In the genomic region with DNA sequence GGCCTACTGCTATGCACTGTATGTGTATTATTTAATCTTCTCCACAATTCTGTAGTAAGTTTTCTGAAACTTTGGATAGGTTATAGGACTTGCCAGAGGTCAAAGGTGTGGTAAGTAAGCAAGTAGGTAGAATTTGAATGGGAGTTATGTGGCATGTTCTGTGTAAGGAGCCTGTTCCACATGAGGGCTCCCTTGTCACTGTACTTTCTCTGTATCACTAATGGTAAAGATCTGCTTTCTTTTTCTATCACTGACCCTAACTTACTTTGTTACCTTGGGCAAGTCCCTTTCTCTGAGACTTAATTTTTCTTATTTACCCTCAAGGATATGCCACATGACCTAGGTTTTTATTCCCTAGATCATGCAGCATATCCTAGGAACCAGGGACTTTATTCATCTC, we compare ENCODE assay signal across 20 cellular contexts. TPM values are rescaled to one million over a fixed set of nuclear protein-coding genes. Genes with fewer than 3 reads are reported as not detected.
DNase-seq lines count a peak whose midpoint lies in the region; ATAC-seq and TF ChIP-seq lines count a peak whose summit lies in the region.
"Had no signal": no experiment of that assay in that cellular context is flagged by ENCODE, and none has a peak within 500 bp of the region (broad histone marks: within the 10 kb centered on the region; RNA-seq: fewer than 3 reads in every experiment).

No MANE protein-coding gene starts in this region.

- peak overlapping the region; percentile 25 to 81 (median 71) for H3K27ac Mint-ChIP-seq in CD4-positive, alpha-beta memory T cell
- H3K27ac Mint-ChIP-seq in immature natural killer cell (peak overlapping the region in 5 of 6 donors; percentile 4 to 83 (median 59)), WTC11 (no peak overlapping the region; the same call in 1 of the 2 replicates)

- H3K27me3 ChIP-seq in CD4-positive, alpha-beta memory T cell (ENCODE audit: insufficient read depth, low read length) = no peaks in the 10 kb centered on the region
- H3K27me3 ChIP-seq: MG63 had no signal

- no peak for TF ChIP-seq POLR2A in GM18505 (IDR thresholded peaks at IDR 0.05; ENCODE audit: borderline replicate concordance, extremely low read depth, insufficient read depth, insufficient read length)

- H3K9me3 ChIP-seq in CD4-positive, alpha-beta memory T cell (ENCODE audit: control insufficient read depth in 1 of 2, low read length in 2 of 2) = no peaks in the 10 kb centered on the region
- H3K9me3 ChIP-seq: MG63, thoracic aorta had no signal

- ATAC-seq in GM18505 (IDR thresholded peaks at IDR 0.05; ENCODE audit: unreplicated experiment) (peak; percentile 46), HG02870 (IDR thresholded peaks at IDR 0.05; ENCODE audit: unreplicated experiment) (peak; percentile 78), GM21786 (IDR thresholded peaks at IDR 0.05; ENCODE audit: unreplicated experiment) (no peak), WTC11 (no peak)
- ATAC-seq: HepG2, left cardiac atrium had no signal

- H3K9me3 Mint-ChIP-seq in CD4-positive, alpha-beta memory T cell = no peaks in the 10 kb centered on the region
- H3K9me3 Mint-ChIP-seq in immature natural killer cell = no peaks in the 10 kb centered on the region
- no peaks in the 10 kb centered on the region for H3K9me3 Mint-ChIP-seq in WTC11
- H3K9me3 Mint-ChIP-seq: T-helper 1 cell treated with Interleukin-12 subunit alpha and Interleukin-12 subunit beta and Interleukin-4 antibody, amounts not matched to agents 30 μg/mL and 1 μg/mL, for 36 hours had no signal

- POLR2A ChIA-PET in CD4-positive, alpha-beta memory T cell (lab: Charles Lee; ENCODE audit: partially characterized antibody) = no interaction called here
- POLR2A ChIA-PET in WTC11 (lab: Charles Lee) = no interaction called here

- H3K27ac ChIP-seq in CD4-positive, alpha-beta memory T cell (ENCODE audit: low read depth, low read length) = no peak overlapping the region
- H3K27ac ChIP-seq: parathyroid adenoma, thoracic aorta had no signal

- CTCF ChIA-PET in CD4-positive, alpha-beta memory T cell (lab: Charles Lee; ENCODE audit: partially characterized antibody) = interaction anchor here (1.6 kb wide), 1 partner anchor 8 kb away, joined by 5 read pairs; no protein-coding TSS in a partner anchor
- CTCF ChIA-PET in WTC11 (lab: Charles Lee) = interaction anchor here (1.7 to 2.9 kb wide), 2 partner anchors 40 to 199 kb away, joined by 4 to 13 read pairs; no protein-coding TSS in a partner anchor

- H3K4me3 Mint-ChIP-seq in CD4-positive, alpha-beta memory T cell = no peak overlapping the region
- H3K4me3 Mint-ChIP-seq in immature natural killer cell (peak overlapping the region in 1 of 5 donors; percentile 3), WTC11 (no peak overlapping the region)
- H3K4me3 Mint-ChIP-seq: T-helper 1 cell treated with Interleukin-12 subunit alpha and Interleukin-12 subunit beta and Interleukin-4 antibody, amounts not matched to agents 30 μg/mL and 1 μg/mL, for 36 hours had no signal

- peaks cover 48 to 84% (median 67%) of the 10 kb centered on the region in 4 donors for H3K4me1 Mint-ChIP-seq in CD4-positive, alpha-beta memory T cell
- H3K4me1 Mint-ChIP-seq in immature natural killer cell = peaks cover 79 to 97% of the 10 kb centered on the region in 2 donors
- H3K4me1 Mint-ChIP-seq in WTC11 = peaks cover 9% of the 10 kb centered on the region

- peaks cover 0 to 40% of the 10 kb centered on the region in 2 donors for H3K36me3 Mint-ChIP-seq in CD4-positive, alpha-beta memory T cell
- H3K36me3 Mint-ChIP-seq in immature natural killer cell (no peaks in the 10 kb centered on the region), WTC11 (no peaks in the 10 kb centered on the region)

- H3K36me3 ChIP-seq in CD4-positive, alpha-beta memory T cell (ENCODE audit: insufficient read depth, low read length) = peaks cover 28% of the 10 kb centered on the region
- H3K36me3 ChIP-seq: thoracic aorta had no signal

- no peak overlapping the region for H3K4me3 ChIP-seq in CD4-positive, alpha-beta memory T cell (ENCODE audit: low read length in 2 of 2)
- H3K4me3 ChIP-seq: MG63, thoracic aorta had no signal

- no peak for TF ChIP-seq CTCF in WTC11 (IDR thresholded peaks at IDR 0.05)

- intact Hi-C loops in CD4-positive, alpha-beta memory T cell (cut with micrococcal nuclease) = no loop called here

- H3K27me3 Mint-ChIP-seq in CD4-positive, alpha-beta memory T cell = no peaks in the 10 kb centered on the region
- H3K27me3 Mint-ChIP-seq in immature natural killer cell (ENCODE audit: low read depth in 3 of 3) (peaks cover 0 to 2% (median 0%) of the 10 kb centered on the region in 3 donors), WTC11 (ENCODE audit: low read depth) (no peaks in the 10 kb centered on the region)

- peaks cover 38% of the 10 kb centered on the region for H3K4me1 ChIP-seq in CD4-positive, alpha-beta memory T cell (ENCODE audit: insufficient read depth, low read length)

- no peak for DNase-seq in CD4-positive, alpha-beta memory T cell
- DNase-seq in immature natural killer cell = no peak
- no peak for DNase-seq in WTC11 (ENCODE audit: low spot score)
- no peak for DNase-seq in AG08396 (ENCODE audit: low spot score)
- no peak for DNase-seq in NK-92 treated with Interleukin-12 subunit alpha and Interleukin-12 subunit beta, amount 100 ng/mL, for 24 hours (lab: John Stamatoyannopoulos, UW)
- DNase-seq: activated CD8-positive, alpha-beta memory T cell treated with anti-CD3 and anti-CD28 coated beads, Interleukin-2, amount 50 U/mL, for 48 hours; cerebellar nuclear complex; left cardiac atrium; MG63; NCI-H1694; NCI-H345; Right ventricle myocardium superior; stimulated activated CD4-positive, alpha-beta T cell treated with anti-CD3 and anti-CD28 coated beads, Interleukin-2, amount 100 ng/mL, for 48 hours had no signal

TF ChIP-seq in WTC11, 78 proteins besides CTCF, POLR2A, EP300 and RAD21:
- TF ChIP-seq GABPB1 (CRISPR knock-in tag; IDR thresholded peaks at IDR 0.05) (no peak), MYBL2 (CRISPR knock-in tag; IDR thresholded peaks at IDR 0.05) (no peak), NR1H2 (CRISPR knock-in tag; IDR thresholded peaks at IDR 0.05) (no peak)
- TF ChIP-seq, protein P1, sequence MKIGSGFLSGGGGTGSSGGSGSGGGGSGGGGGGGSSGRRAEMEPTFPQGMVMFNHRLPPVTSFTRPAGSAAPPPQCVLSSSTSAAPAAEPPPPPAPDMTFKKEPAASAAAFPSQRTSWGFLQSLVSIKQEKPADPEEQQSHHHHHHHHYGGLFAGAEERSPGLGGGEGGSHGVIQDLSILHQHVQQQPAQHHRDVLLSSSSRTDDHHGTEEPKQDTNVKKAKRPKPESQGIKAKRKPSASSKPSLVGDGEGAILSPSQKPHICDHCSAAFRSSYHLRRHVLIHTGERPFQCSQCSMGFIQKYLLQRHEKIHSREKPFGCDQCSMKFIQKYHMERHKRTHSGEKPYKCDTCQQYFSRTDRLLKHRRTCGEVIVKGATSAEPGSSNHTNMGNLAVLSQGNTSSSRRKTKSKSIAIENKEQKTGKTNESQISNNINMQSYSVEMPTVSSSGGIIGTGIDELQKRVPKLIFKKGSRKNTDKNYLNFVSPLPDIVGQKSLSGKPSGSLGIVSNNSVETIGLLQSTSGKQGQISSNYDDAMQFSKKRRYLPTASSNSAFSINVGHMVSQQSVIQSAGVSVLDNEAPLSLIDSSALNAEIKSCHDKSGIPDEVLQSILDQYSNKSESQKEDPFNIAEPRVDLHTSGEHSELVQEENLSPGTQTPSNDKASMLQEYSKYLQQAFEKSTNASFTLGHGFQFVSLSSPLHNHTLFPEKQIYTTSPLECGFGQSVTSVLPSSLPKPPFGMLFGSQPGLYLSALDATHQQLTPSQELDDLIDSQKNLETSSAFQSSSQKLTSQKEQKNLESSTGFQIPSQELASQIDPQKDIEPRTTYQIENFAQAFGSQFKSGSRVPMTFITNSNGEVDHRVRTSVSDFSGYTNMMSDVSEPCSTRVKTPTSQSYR (CRISPR knock-in tag; IDR thresholded peaks at IDR 0.05) = no peak
- TF ChIP-seq, protein P2, sequence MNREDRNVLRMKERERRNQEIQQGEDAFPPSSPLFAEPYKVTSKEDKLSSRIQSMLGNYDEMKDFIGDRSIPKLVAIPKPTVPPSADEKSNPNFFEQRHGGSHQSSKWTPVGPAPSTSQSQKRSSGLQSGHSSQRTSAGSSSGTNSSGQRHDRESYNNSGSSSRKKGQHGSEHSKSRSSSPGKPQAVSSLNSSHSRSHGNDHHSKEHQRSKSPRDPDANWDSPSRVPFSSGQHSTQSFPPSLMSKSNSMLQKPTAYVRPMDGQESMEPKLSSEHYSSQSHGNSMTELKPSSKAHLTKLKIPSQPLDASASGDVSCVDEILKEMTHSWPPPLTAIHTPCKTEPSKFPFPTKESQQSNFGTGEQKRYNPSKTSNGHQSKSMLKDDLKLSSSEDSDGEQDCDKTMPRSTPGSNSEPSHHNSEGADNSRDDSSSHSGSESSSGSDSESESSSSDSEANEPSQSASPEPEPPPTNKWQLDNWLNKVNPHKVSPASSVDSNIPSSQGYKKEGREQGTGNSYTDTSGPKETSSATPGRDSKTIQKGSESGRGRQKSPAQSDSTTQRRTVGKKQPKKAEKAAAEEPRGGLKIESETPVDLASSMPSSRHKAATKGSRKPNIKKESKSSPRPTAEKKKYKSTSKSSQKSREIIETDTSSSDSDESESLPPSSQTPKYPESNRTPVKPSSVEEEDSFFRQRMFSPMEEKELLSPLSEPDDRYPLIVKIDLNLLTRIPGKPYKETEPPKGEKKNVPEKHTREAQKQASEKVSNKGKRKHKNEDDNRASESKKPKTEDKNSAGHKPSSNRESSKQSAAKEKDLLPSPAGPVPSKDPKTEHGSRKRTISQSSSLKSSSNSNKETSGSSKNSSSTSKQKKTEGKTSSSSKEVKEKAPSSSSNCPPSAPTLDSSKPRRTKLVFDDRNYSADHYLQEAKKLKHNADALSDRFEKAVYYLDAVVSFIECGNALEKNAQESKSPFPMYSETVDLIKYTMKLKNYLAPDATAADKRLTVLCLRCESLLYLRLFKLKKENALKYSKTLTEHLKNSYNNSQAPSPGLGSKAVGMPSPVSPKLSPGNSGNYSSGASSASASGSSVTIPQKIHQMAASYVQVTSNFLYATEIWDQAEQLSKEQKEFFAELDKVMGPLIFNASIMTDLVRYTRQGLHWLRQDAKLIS (CRISPR knock-in tag; IDR thresholded peaks at IDR 0.05; ENCODE audit: borderline replicate concordance) = no peak

RNA-seq across cellular contexts. Expression of a gene that starts 50.3 kb away (rescaled TPM):
- 10 to 100 TPM; 52.2 to 53.1 TPM for total RNA-seq in CD4-positive, alpha-beta memory T cell
- polyA plus RNA-seq in CD4-positive, alpha-beta memory T cell = 10 to 100 TPM; 26.3 to 34.0 TPM
- polyA plus RNA-seq in immature natural killer cell = 10 to 100 TPM; 19.9 to 22.9 (median 20.7) TPM
- 103 to 124 TPM (median 104 TPM) in 3 replicates for total RNA-seq in WTC11 (2021)

Comparison
In these comparisons a context has a peak if more than half of its experiments do, and no peak if none do; other contexts are left out.
1. ATAC-seq: peak in GM18505 (single experiment) and HG02870 (single experiment); none in GM21786 (single experiment) and WTC11 (single experiment).